28 cellular contexts compared by ENCODE assay signal in genomic region chr18:54094474-54094873, GRCh38.
A peak's percentile ranks its signal among the peaks of the same experiment; 100 is the strongest.
DNase-seq lines count a peak whose midpoint lies in the region; ATAC-seq and TF ChIP-seq lines count a peak whose summit lies in the region.
"Had no signal": no experiment of that assay in that cellular context is flagged by ENCODE, and none has a peak within 500 bp of the region (broad histone marks: within the 10 kb centered on the region; RNA-seq: fewer than 3 reads in every experiment).

No MANE protein-coding gene starts in this region.

- peaks cover 6 to 7% of the 10 kb centered on the region in 2 donors for H3K9me3 Mint-ChIP-seq in stimulated activated naive B cell treated with anti-CD40 and anti-IgM and Interleukin-4, amounts not matched to agents 10 μg/mL and 1 μg/mL and 100 μg/mL, for 72 hours
- H3K9me3 Mint-ChIP-seq: activated T-helper 17 cell treated with anti-CD3 and anti-CD28 coated beads, Interleukin-2, amount 50 U/mL, for 72 hours had no signal

- peak; percentile 16 for DNase-seq in GM06990 (ENCODE audit: extremely low read depth, insufficient read length)
- DNase-seq in activated CD4-positive, CD25-positive, alpha-beta regulatory T cell treated with anti-CD3 and anti-CD28 coated beads, Interleukin-2, amount 50 U/mL, for 72 hours: no peak
- DNase-seq in stimulated activated naive B cell treated with anti-CD40 and anti-IgM and Interleukin-4, amounts not matched to agents 10 μg/mL and 1 μg/mL and 100 μg/mL, for 72 hours: no peak
- DNase-seq in dermis blood vessel endothelial cell: no peak
- DNase-seq: anterior cingulate cortex; CD8-positive, alpha-beta T cell; DMS 273 treated with DMSO at 0.1 percent for 48 hours; head of caudate nucleus; mucosa of descending colon; NCI-H1092 treated with DMSO at 0.1 percent for 48 hours; NCI-H1930; NCI-H345; NCI-H774; nephron progenitor cell; stimulated activated CD4-positive, alpha-beta T cell treated with anti-CD3 and anti-CD28 coated beads, Interleukin-4, amount 100 ng/mL, for 1 hour had no signal

- no peak for TF ChIP-seq CTCF in GM06990 (IDR thresholded peaks at IDR 0.05; ENCODE audit: insufficient read depth, low read length, poor library complexity, severe bottlenecking)

- no peaks in the 10 kb centered on the region for H3K36me3 ChIP-seq in GM06990 (ENCODE audit: control insufficient read depth, insufficient read depth, low read length)
- H3K36me3 ChIP-seq: right atrium auricular region, suprapubic skin had no signal

- H3K36me3 Mint-ChIP-seq in stimulated activated naive B cell treated with anti-CD40 and anti-IgM and Interleukin-4, amounts not matched to agents 10 μg/mL and 1 μg/mL and 100 μg/mL, for 72 hours: peaks cover 2 to 8% of the 10 kb centered on the region in 2 donors
- H3K36me3 Mint-ChIP-seq: activated naive CD4-positive, alpha-beta T cell treated with anti-CD3 and anti-CD28 coated beads, Interleukin-2, amount 50 U/mL, for 72 hours; stimulated activated memory B cell treated with anti-CD40 and anti-IgM and Interleukin-4, amounts not matched to agents 10 μg/mL and 1 μg/mL and 100 μg/mL, for 72 hours had no signal

- H3K27me3 Mint-ChIP-seq in stimulated activated naive B cell treated with anti-CD40 and anti-IgM and Interleukin-4, amounts not matched to agents 10 μg/mL and 1 μg/mL and 100 μg/mL, for 72 hours: peaks cover 2 to 26% of the 10 kb centered on the region in 2 donors
- H3K27me3 Mint-ChIP-seq: activated T-helper 17 cell treated with anti-CD3 and anti-CD28 coated beads, Interleukin-2, amount 50 U/mL, for 72 hours had no signal

- H3K27me3 ChIP-seq in GM06990 (replicated peaks; ENCODE audit: control insufficient read depth, insufficient read depth, low read length): no peaks in the 10 kb centered on the region
- H3K27me3 ChIP-seq: right atrium auricular region, suprapubic skin had no signal

- no peaks in the 10 kb centered on the region for H3K4me1 Mint-ChIP-seq in stimulated activated naive B cell treated with anti-CD40 and anti-IgM and Interleukin-4, amounts not matched to agents 10 μg/mL and 1 μg/mL and 100 μg/mL, for 72 hours
- H3K4me1 Mint-ChIP-seq: activated T-helper 17 cell treated with anti-CD3 and anti-CD28 coated beads, Interleukin-2, amount 50 U/mL, for 72 hours; central memory CD8-positive, alpha-beta T cell; stimulated activated memory B cell treated with anti-CD40 and anti-IgM and Interleukin-4, amounts not matched to agents 10 μg/mL and 1 μg/mL and 100 μg/mL, for 72 hours had no signal

- H3K27ac Mint-ChIP-seq in stimulated activated naive B cell treated with anti-CD40 and anti-IgM and Interleukin-4, amounts not matched to agents 10 μg/mL and 1 μg/mL and 100 μg/mL, for 72 hours: no peak overlapping the region
- H3K27ac Mint-ChIP-seq: activated naive CD4-positive, alpha-beta T cell treated with anti-CD3 and anti-CD28 coated beads, Interleukin-2, amount 50 U/mL, for 72 hours; CD8-positive, alpha-beta T cell; nephron progenitor cell; stimulated activated memory B cell treated with anti-CD40 and anti-IgM and Interleukin-4, amounts not matched to agents 10 μg/mL and 1 μg/mL and 100 μg/mL, for 72 hours had no signal

- no peak overlapping the region for H3K4me3 ChIP-seq in GM06990 (replicated peaks; ENCODE audit: low read depth, low read length)
- H3K4me3 ChIP-seq: lung, mucosa of descending colon, right atrium auricular region, suprapubic skin had no signal

- ATAC-seq in GM18907 (IDR thresholded peaks at IDR 0.05; ENCODE audit: unreplicated experiment): peak; percentile 76
- peak; percentile 93 for ATAC-seq in GM21717 (IDR thresholded peaks at IDR 0.05; ENCODE audit: unreplicated experiment)
- ATAC-seq in HG03097 (IDR thresholded peaks at IDR 0.05; ENCODE audit: low FRiP score, unreplicated experiment): peak; percentile 60
- ATAC-seq in stimulated activated naive B cell treated with anti-CD40 and anti-IgM and Interleukin-4, amounts not matched to agents 10 μg/mL and 1 μg/mL and 100 μg/mL, for 72 hours (replicated peaks): no peak
- no peak for ATAC-seq in GM21529 (IDR thresholded peaks at IDR 0.05; ENCODE audit: unreplicated experiment)
- ATAC-seq: activated T-helper 17 cell treated with anti-CD3 and anti-CD28 coated beads, Interleukin-2, amount 50 U/mL, for 72 hours; CD8-positive, alpha-beta T cell; HCT116; mucosa of descending colon; SK-N-SH treated with all-trans-retinoic acid at 6 μM for 48 hours; stimulated activated memory B cell treated with anti-CD40 and anti-IgM and Interleukin-4, amounts not matched to agents 10 μg/mL and 1 μg/mL and 100 μg/mL, for 72 hours had no signal

- H3K4me3 Mint-ChIP-seq in stimulated activated naive B cell treated with anti-CD40 and anti-IgM and Interleukin-4, amounts not matched to agents 10 μg/mL and 1 μg/mL and 100 μg/mL, for 72 hours: no peak overlapping the region
- H3K4me3 Mint-ChIP-seq: activated T-helper 17 cell treated with anti-CD3 and anti-CD28 coated beads, Interleukin-2, amount 50 U/mL, for 72 hours; CD8-positive, alpha-beta T cell; central memory CD8-positive, alpha-beta T cell; nephron progenitor cell; stimulated activated memory B cell treated with anti-CD40 and anti-IgM and Interleukin-4, amounts not matched to agents 10 μg/mL and 1 μg/mL and 100 μg/mL, for 72 hours had no signal

Comparison
In these comparisons a context has a peak if more than half of its experiments do, and no peak if none do; other contexts are left out.
1. ATAC-seq: peak in GM18907 (single experiment), GM21717 (single experiment) and HG03097 (single experiment); none in stimulated activated naive B cell treated with anti-CD40 and anti-IgM and Interleukin-4, amounts not matched to agents 10 μg/mL and 1 μg/mL and 100 μg/mL, for 72 hours (0 of 2) and GM21529 (single experiment).